8 cellular contexts compared by ENCODE assay signal in the genomic region with DNA sequence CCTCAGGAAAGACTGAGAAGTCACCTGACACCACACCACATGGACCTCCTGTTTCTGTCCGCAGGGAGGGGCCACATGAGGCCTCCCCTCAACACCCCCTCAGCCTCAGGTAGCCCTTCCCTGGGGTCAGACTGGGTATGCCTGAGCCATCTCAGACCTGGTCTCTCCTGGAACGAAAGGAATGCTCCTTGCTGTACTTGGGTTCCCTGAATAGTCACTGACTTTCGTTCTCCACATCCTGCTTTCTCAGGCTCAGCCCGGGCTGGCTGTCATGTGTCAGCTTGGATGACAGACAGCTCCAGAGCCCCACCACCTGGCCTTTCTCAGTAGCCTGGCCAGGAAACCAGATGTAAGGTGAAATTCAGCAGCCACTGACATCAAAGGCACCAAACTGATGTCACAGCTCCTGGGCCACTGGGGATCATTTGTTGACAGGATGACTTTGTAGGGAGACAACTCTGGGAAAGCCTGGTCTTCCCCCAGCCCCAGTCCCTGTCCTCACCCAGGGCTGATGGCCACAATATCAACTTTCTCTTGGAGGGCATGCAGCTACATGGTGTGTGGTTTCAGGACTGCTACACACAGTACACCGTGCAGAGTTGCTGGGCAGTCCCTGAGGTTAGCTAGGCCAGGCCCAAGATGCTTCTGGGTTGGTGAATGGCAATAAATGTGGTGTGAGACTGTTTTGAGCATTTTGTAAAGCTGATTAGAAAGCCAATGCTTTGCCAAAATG.
DNase-seq lines count a peak whose midpoint lies in the region; ATAC-seq and TF ChIP-seq lines count a peak whose summit lies in the region.

No MANE protein-coding gene starts in this region.

- H3F3A ChIP-seq in MM.1S (ENCODE audit: insufficient read depth, low read length) = peaks cover 16% of the 10 kb centered on the region

- H3K9me2 ChIP-seq in MM.1S (replicated peaks; ENCODE audit: insufficient read depth, low read length) = no peaks in the 10 kb centered on the region

- no peaks in the 10 kb centered on the region for H3K36me3 Mint-ChIP-seq in CD4-positive, alpha-beta memory T cell
- H3K36me3 Mint-ChIP-seq in activated T-cell treated with anti-CD3 and anti-CD28 coated beads, Interleukin-2, amount 50 U/mL, for 4 hours (ENCODE audit: insufficient read depth) = no peaks in the 10 kb centered on the region

- peak; percentile 57 for ATAC-seq in GM18868 (IDR thresholded peaks at IDR 0.05; ENCODE audit: unreplicated experiment)
- ATAC-seq in activated T-cell treated with anti-CD3 and anti-CD28 coated beads, Interleukin-2, amount 50 U/mL, for 4 hours = no peak

- H4K20me1 ChIP-seq in MM.1S (ENCODE audit: insufficient read depth, low read length) = no peaks in the 10 kb centered on the region

- no peak overlapping the region for H3K27ac Mint-ChIP-seq in CD4-positive, alpha-beta memory T cell

- H3K9me3 ChIP-seq in BE2C = no peaks in the 10 kb centered on the region
- H3K9me3 ChIP-seq in MM.1S (replicated peaks; ENCODE audit: insufficient read depth, low read length) = no peaks in the 10 kb centered on the region
- H3K9me3 ChIP-seq in CD4-positive, alpha-beta memory T cell (ENCODE audit: control insufficient read depth in 1 of 2, low read length in 2 of 2) = no peaks in the 10 kb centered on the region

- H2AFZ ChIP-seq in MM.1S (ENCODE audit: low read length) = peak overlapping the region; percentile 79

- CTCF ChIA-PET in CD4-positive, alpha-beta memory T cell (lab: Charles Lee; ENCODE audit: partially characterized antibody) = no interaction called here

- peak overlapping the region; percentile 66 for H3K27ac ChIP-seq in MM.1S (ENCODE audit: low read length)
- H3K27ac ChIP-seq in dorsolateral prefrontal cortex = no peak overlapping the region
- no peak overlapping the region for H3K27ac ChIP-seq in CD4-positive, alpha-beta memory T cell (ENCODE audit: low read depth, low read length)

- intact Hi-C loops in dorsolateral prefrontal cortex (cut with DNase I) = loop anchor here in 1 of 2 donors (5.0 kb wide), 1 partner anchor 90 kb away; no protein-coding TSS in a partner anchor
- intact Hi-C loops in CD4-positive, alpha-beta memory T cell (cut with micrococcal nuclease) = no loop called here

- peak; percentile 39 for DNase-seq in BE2C
- DNase-seq in MM.1S = peak; percentile 86
- peak in 8 of 10 donors; percentile 5 to 68 (median 42) for DNase-seq in dorsolateral prefrontal cortex
- peak; percentile 15 for DNase-seq in retina
- no peak for DNase-seq in CD4-positive, alpha-beta memory T cell
- no peak for DNase-seq in activated T-cell treated with anti-CD3 and anti-CD28 coated beads, Interleukin-2, amount 50 U/mL, for 4 hours
- DNase-seq in DMS79 (lab: John Stamatoyannopoulos, UW) = no peak

- TF ChIP-seq CTCF in BE2C (IDR thresholded peaks at IDR 0.05; ENCODE audit: low read depth, low read length) = no peak
- peak; percentile 74 for TF ChIP-seq CTCF in MM.1S (IDR thresholded peaks at IDR 0.05; ENCODE audit: low read length)
- peak in 49 of 56 donors; percentile 3 to 72 (median 44) for TF ChIP-seq CTCF in dorsolateral prefrontal cortex (IDR thresholded peaks at IDR 0.05 in 54 of 56, conservative IDR thresholded peaks at IDR 0.05 in 2 of 56; ENCODE audit: low read depth in 1 of 56, partially characterized antibody in 56 of 56)

- peak overlapping the region; percentile 42; the same call in 1 of the 2 replicates for H3K9ac ChIP-seq in MM.1S (ENCODE audit: low read length)

- POLR2A ChIA-PET in CD4-positive, alpha-beta memory T cell (lab: Charles Lee; ENCODE audit: partially characterized antibody) = no interaction called here

- H3K27me3 Mint-ChIP-seq in CD4-positive, alpha-beta memory T cell = peaks cover 6 to 16% of the 10 kb centered on the region in 2 donors
- H3K27me3 Mint-ChIP-seq in activated T-cell treated with anti-CD3 and anti-CD28 coated beads, Interleukin-2, amount 50 U/mL, for 4 hours (ENCODE audit: low read depth) = peaks cover 11% of the 10 kb centered on the region

- no peak overlapping the region for H3K4me3 Mint-ChIP-seq in CD4-positive, alpha-beta memory T cell
- H3K4me3 Mint-ChIP-seq in activated T-cell treated with anti-CD3 and anti-CD28 coated beads, Interleukin-2, amount 50 U/mL, for 4 hours = no peak overlapping the region

- no peaks in the 10 kb centered on the region for H3K79me2 ChIP-seq in MM.1S (ENCODE audit: low read length)

- no peaks in the 10 kb centered on the region for H3K27me3 ChIP-seq in BE2C
- no peaks in the 10 kb centered on the region for H3K27me3 ChIP-seq in MM.1S (replicated peaks; ENCODE audit: insufficient read depth, low read length)
- peaks cover 0 to 5% (median 0%) of the 10 kb centered on the region in 45 donors for H3K27me3 ChIP-seq in dorsolateral prefrontal cortex
- no peaks in the 10 kb centered on the region for H3K27me3 ChIP-seq in CD4-positive, alpha-beta memory T cell (ENCODE audit: insufficient read depth, low read length)

- H3K4me3 ChIP-seq in BE2C (ENCODE audit: low read depth, low read length) (no peak overlapping the region), MM.1S (ENCODE audit: low read length) (peak overlapping the region; percentile 44; the same call in 1 of the 2 replicates), dorsolateral prefrontal cortex (peak overlapping the region in 1 of 59 donors; percentile 33)
- H3K4me3 ChIP-seq in CD4-positive, alpha-beta memory T cell (ENCODE audit: low read length in 2 of 2) = no peak overlapping the region

- H3K9me3 Mint-ChIP-seq in CD4-positive, alpha-beta memory T cell = peaks cover 0 to 3% (median 0%) of the 10 kb centered on the region in 8 donors
- H3K9me3 Mint-ChIP-seq in activated T-cell treated with anti-CD3 and anti-CD28 coated beads, Interleukin-2, amount 50 U/mL, for 4 hours = no peaks in the 10 kb centered on the region

- no peaks in the 10 kb centered on the region for H3K36me3 ChIP-seq in BE2C
- no peaks in the 10 kb centered on the region for H3K36me3 ChIP-seq in MM.1S (replicated peaks; ENCODE audit: insufficient read depth, low read length)
- no peaks in the 10 kb centered on the region for H3K36me3 ChIP-seq in CD4-positive, alpha-beta memory T cell (ENCODE audit: insufficient read depth, low read length)

- H3K4me2 ChIP-seq in MM.1S (ENCODE audit: low read depth, low read length) = peak overlapping the region; percentile 78

- H3K4me1 Mint-ChIP-seq in CD4-positive, alpha-beta memory T cell = peaks cover 0 to 3% (median 0%) of the 10 kb centered on the region in 4 donors
- no peaks in the 10 kb centered on the region for H3K4me1 Mint-ChIP-seq in activated T-cell treated with anti-CD3 and anti-CD28 coated beads, Interleukin-2, amount 50 U/mL, for 4 hours (ENCODE audit: low read depth)

- H3K4me1 ChIP-seq in BE2C (no peaks in the 10 kb centered on the region), MM.1S (ENCODE audit: low read length) (peaks cover 52% of the 10 kb centered on the region)
- H3K4me1 ChIP-seq in CD4-positive, alpha-beta memory T cell (ENCODE audit: insufficient read depth, low read length) = no peaks in the 10 kb centered on the region

Comparison
In these comparisons a context has a peak if more than half of its experiments do, and no peak if none do; other contexts are left out.
1. DNase-seq: peak in BE2C (single experiment), MM.1S (single experiment), dorsolateral prefrontal cortex (8 of 10) and retina (single experiment); none in CD4-positive, alpha-beta memory T cell (0 of 5), activated T-cell treated with anti-CD3 and anti-CD28 coated beads, Interleukin-2, amount 50 U/mL, for 4 hours (single experiment) and DMS79 (single experiment).